13 cellular contexts compared by ENCODE assay signal in genomic region chr13:40764587-40765403, GRCh38. TPM values are rescaled to one million over a fixed set of nuclear protein-coding genes. Genes with fewer than 3 reads are reported as not detected.
DNase-seq lines count a peak whose midpoint lies in the region; ATAC-seq and TF ChIP-seq lines count a peak whose summit lies in the region.
"Had no signal": no experiment of that assay in that cellular context is flagged by ENCODE, and none has a peak within 500 bp of the region (broad histone marks: within the 10 kb centered on the region; RNA-seq: fewer than 3 reads in every experiment).

No MANE protein-coding gene starts in this region.

- H3K4me3 Mint-ChIP-seq in T-cell = no peak overlapping the region
- H3K4me3 Mint-ChIP-seq: mesothelial cell of epicardium had no signal

- no peaks in the 10 kb centered on the region for H3K9me3 Mint-ChIP-seq in T-cell
- H3K9me3 Mint-ChIP-seq: mesothelial cell of epicardium had no signal

- peaks cover 9% of the 10 kb centered on the region for H3K36me3 Mint-ChIP-seq in T-cell

- CTCF ChIA-PET in T-cell (lab: Charles Lee) = no interaction called here

- ATAC-seq in activated CD4-positive, CD25-positive, alpha-beta regulatory T cell treated with anti-CD3 and anti-CD28 coated beads, Interleukin-2, amount 50 U/mL, for 24 hours = peak; percentile 82 to 85
- ATAC-seq in T-cell (replicated peaks in 1 of 4) (peak in 2 of 4 experiments; percentile 35 to 86), HG03439 (IDR thresholded peaks at IDR 0.05; ENCODE audit: unreplicated experiment) (no peak)

- H3K27ac Mint-ChIP-seq in T-cell = peak overlapping the region; percentile 55 to 66
- H3K27ac Mint-ChIP-seq: mesothelial cell of epicardium had no signal

- POLR2A ChIA-PET in T-cell (lab: Charles Lee) = interaction anchor here in 1 of 2 donors (1.0 kb wide), 1 partner anchor 13 kb away, joined by 3 read pairs; no protein-coding TSS in a partner anchor

- no peak for TF ChIP-seq CTCF in astrocyte of the spinal cord (IDR thresholded peaks at IDR 0.05; ENCODE audit: low read depth, low read length)

- in situ Hi-C loops in astrocyte of the spinal cord (cut with HindIII; ENCODE audit: low sequenced_read_pairs) = no loop called here

- H3K27me3 Mint-ChIP-seq in T-cell = no peaks in the 10 kb centered on the region

- peaks cover 35 to 54% (median 52%) of the 10 kb centered on the region in 3 donors for H3K4me1 Mint-ChIP-seq in T-cell

- DNase-seq in activated CD4-positive, CD25-positive, alpha-beta regulatory T cell (lab: John Stamatoyannopoulos, UW) = no peak
- DNase-seq in T-cell (peak in 1 of 34 experiments; percentile 31), astrocyte of the spinal cord (ENCODE audit: low read depth, low spot score) (peak; percentile 74), SW 1271 (lab: John Stamatoyannopoulos, UW) (no peak), DMS53 (lab: John Stamatoyannopoulos, UW) (no peak)
- DNase-seq in stimulated activated CD4-positive, alpha-beta T cell treated with anti-CD3 and anti-CD28 coated beads, Interleukin-1b, Interleukin-23, amount 100 ng/mL, for 48 hours = peak; percentile 69
- DNase-seq: NCI-H2171 had no signal

- H3K4me3 ChIP-seq in astrocyte of the spinal cord (ENCODE audit: low read depth, low read length) = no peak overlapping the region
- H3K4me3 ChIP-seq: coronary artery, skin epidermis, tibial nerve had no signal

RNA-seq across cellular contexts. Expression of gene MRPS31, which starts 6.2 kb away (rescaled TPM):
- total RNA-seq in T-cell = 10 to 100 TPM; 19.2 to 34.4 (median 28.5) TPM

RNA-seq across cellular contexts. Expression of gene SLC25A15, which starts 24.6 kb away (rescaled TPM):
- 10 to 100 TPM in 3 of 5 donors, 1 to 10 TPM in 2; 6.1 to 13.4 (median 10.2) TPM for total RNA-seq in T-cell

Comparison
In these comparisons a context has a peak if more than half of its experiments do, and no peak if none do; other contexts are left out.
1. DNase-seq: peak in astrocyte of the spinal cord (single experiment) and stimulated activated CD4-positive, alpha-beta T cell treated with anti-CD3 and anti-CD28 coated beads, Interleukin-1b, Interleukin-23, amount 100 ng/mL, for 48 hours (single experiment); none in activated CD4-positive, CD25-positive, alpha-beta regulatory T cell (0 of 4), SW 1271 (0 of 2) and DMS53 (single experiment).